10 cellular contexts compared by ENCODE assay signal in the genomic region with DNA sequence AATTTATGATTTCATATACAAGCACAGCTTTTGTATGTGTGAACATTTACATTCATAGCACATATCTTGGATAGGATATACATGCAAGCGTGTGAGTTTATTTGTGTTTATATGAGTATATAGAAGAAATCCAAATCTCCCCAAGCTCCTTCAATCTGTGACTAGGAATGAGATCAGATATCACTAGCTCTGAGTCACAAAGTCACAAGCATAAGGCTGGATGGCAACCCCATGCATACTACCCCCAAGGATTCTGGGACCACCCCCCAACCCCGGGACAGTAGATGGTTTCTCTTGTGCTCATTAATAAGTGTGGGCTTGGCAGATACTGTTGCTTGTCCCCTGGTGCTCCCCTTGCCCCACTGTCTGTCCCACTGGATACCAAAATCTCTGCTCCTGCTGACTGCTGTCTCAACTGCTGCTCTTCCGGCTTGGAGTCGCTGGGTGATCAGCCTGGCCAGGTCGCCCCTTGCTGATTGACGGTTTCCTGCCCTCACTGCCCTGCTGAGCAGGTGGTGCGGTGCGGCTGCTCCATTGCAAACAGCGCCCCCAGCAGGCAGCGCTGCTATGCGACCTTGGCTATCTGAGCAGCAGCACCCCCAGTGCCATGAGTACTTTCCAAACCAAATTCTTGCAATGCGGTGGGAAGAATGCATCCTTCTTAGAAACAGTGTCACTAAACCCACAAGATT.
DNase-seq lines count a peak whose midpoint lies in the region; ATAC-seq, FAIRE-seq and TF ChIP-seq lines count a peak whose summit lies in the region.
"Had no signal": no experiment of that assay in that cellular context is flagged by ENCODE, and none has a peak within 500 bp of the region (broad histone marks: within the 10 kb centered on the region; RNA-seq: fewer than 3 reads in every experiment).

No MANE protein-coding gene starts in this region.

- peak overlapping the region; percentile 54 for H3K27ac Mint-ChIP-seq in activated B cell treated with CpG ODN at 0.5 μM for 24 hours
- H3K27ac Mint-ChIP-seq: activated naive CD4-positive, alpha-beta T cell treated with anti-CD3 and anti-CD28 coated beads, Interleukin-2, amount 50 U/mL, for 24 hours had no signal

- intact Hi-C loops in activated B cell treated with CpG ODN at 0.5 μM for 24 hours (cut with micrococcal nuclease) (loop anchor here (5.0 kb wide), 1 partner anchor 185 kb away; no protein-coding TSS in a partner anchor), kidney (cut with DNase I) (no loop called here), prostate gland (cut with DNase I) (no loop called here)

- ATAC-seq in activated B cell treated with CpG ODN at 0.5 μM for 24 hours (ENCODE audit: low read depth) (peak; percentile 67), HG02973 (IDR thresholded peaks at IDR 0.05; ENCODE audit: unreplicated experiment) (no peak)

- no peaks in the 10 kb centered on the region for H3K27me3 ChIP-seq in prostate gland (replicated peaks; ENCODE audit: insufficient read depth)

- no peaks in the 10 kb centered on the region for H3K36me3 ChIP-seq in kidney (ENCODE audit: control insufficient read depth in 1 of 2, insufficient read depth in 2 of 2, low read length in 2 of 2)
- H3K36me3 ChIP-seq in prostate gland: no peaks in the 10 kb centered on the region
- H3K36me3 ChIP-seq: left ventricle myocardium inferior had no signal

- TF ChIP-seq CTCF in GM20000 (IDR thresholded peaks at IDR 0.05; ENCODE audit: extremely low read depth, missing control alignments) (peak; percentile 35), activated B cell treated with CpG ODN at 0.5 μM for 24 hours (IDR thresholded peaks at IDR 0.05) (no peak), kidney (IDR thresholded peaks at IDR 0.05; ENCODE audit: borderline replicate concordance, extremely low read depth, insufficient read depth) (peak; percentile 32), prostate gland (IDR thresholded peaks at IDR 0.05) (no peak)

- no peaks in the 10 kb centered on the region for H3K27me3 Mint-ChIP-seq in activated B cell treated with CpG ODN at 0.5 μM for 24 hours

- CTCF ChIA-PET in activated B cell treated with CpG ODN at 0.5 μM for 24 hours (lab: Charles Lee): interaction anchor here (1.5 kb wide), 1 partner anchor 93 kb away, joined by 3 read pairs; no protein-coding TSS in a partner anchor

- H3K4me3 Mint-ChIP-seq in activated B cell treated with CpG ODN at 0.5 μM for 24 hours: peak overlapping the region; percentile 44
- H3K4me3 Mint-ChIP-seq: activated naive CD4-positive, alpha-beta T cell treated with anti-CD3 and anti-CD28 coated beads, Interleukin-2, amount 50 U/mL, for 24 hours had no signal

- no peak overlapping the region for H3K9ac ChIP-seq in kidney (ENCODE audit: low read length in 2 of 2)

- H3K4me1 Mint-ChIP-seq in activated B cell treated with CpG ODN at 0.5 μM for 24 hours: peaks cover 25% of the 10 kb centered on the region
- H3K4me1 Mint-ChIP-seq: activated naive CD4-positive, alpha-beta T cell treated with anti-CD3 and anti-CD28 coated beads, Interleukin-2, amount 50 U/mL, for 24 hours had no signal

- 43% methylated on average over 12 of the region's 12 CpGs for WGBS in prostate gland

- H3K4me3 ChIP-seq in kidney (ENCODE audit: low read length in 2 of 2) (no peak overlapping the region), prostate gland (no peak overlapping the region)
- H3K4me3 ChIP-seq: left ventricle myocardium inferior had no signal

- FAIRE-seq in kidney (lab: Jason Lieb, UNC): no peak

- DNase-seq in AG08395 (ENCODE audit: low spot score) (peak; percentile 34), GM20000 (ENCODE audit: low spot score) (peak; percentile 54), activated B cell treated with CpG ODN at 0.5 μM for 24 hours (peak; percentile 30), kidney (no peak), cerebellar nuclear complex (lab: John Stamatoyannopoulos, UW) (no peak), prostate gland (ENCODE audit: low spot score) (no peak)
- no peak for DNase-seq in activated CD4-positive, alpha-beta T cell treated with anti-CD3 and anti-CD28 coated beads for 1 hour
- DNase-seq: left ventricle myocardium inferior had no signal

- TF ChIP-seq POLR2A in prostate gland (IDR thresholded peaks at IDR 0.05): no peak

- POLR2A ChIA-PET in activated B cell treated with CpG ODN at 0.5 μM for 24 hours (lab: Charles Lee): interaction anchor here (0.7 kb wide), 1 partner anchor 132 kb away, joined by 5 read pairs; no protein-coding TSS in a partner anchor

- H3K27ac ChIP-seq in kidney (ENCODE audit: low read depth in 2 of 2, low read length in 2 of 2) (no peak overlapping the region), prostate gland (no peak overlapping the region)
- H3K27ac ChIP-seq: left ventricle myocardium inferior had no signal

- no peaks in the 10 kb centered on the region for H3K9me3 Mint-ChIP-seq in activated B cell treated with CpG ODN at 0.5 μM for 24 hours
- H3K9me3 Mint-ChIP-seq: activated naive CD4-positive, alpha-beta T cell treated with anti-CD3 and anti-CD28 coated beads, Interleukin-2, amount 50 U/mL, for 24 hours had no signal

- no peaks in the 10 kb centered on the region for H3K36me3 Mint-ChIP-seq in activated B cell treated with CpG ODN at 0.5 μM for 24 hours (ENCODE audit: low read depth)
- H3K36me3 Mint-ChIP-seq: activated naive CD4-positive, alpha-beta T cell treated with anti-CD3 and anti-CD28 coated beads, Interleukin-2, amount 50 U/mL, for 24 hours had no signal

- H3K4me1 ChIP-seq in kidney (ENCODE audit: control insufficient read depth in 1 of 2, insufficient read depth in 1 of 2, low read depth in 1 of 2, low read length in 2 of 2) (peaks cover 0 to 3% of the 10 kb centered on the region in 2 donors), prostate gland (replicated peaks) (no peaks in the 10 kb centered on the region)

- H3K9me3 ChIP-seq in kidney (ENCODE audit: control insufficient read depth in 1 of 2, low read length in 2 of 2) (no peaks in the 10 kb centered on the region), prostate gland (no peaks in the 10 kb centered on the region)
- H3K9me3 ChIP-seq: left ventricle myocardium inferior had no signal

Comparison
In these comparisons a context has a peak if more than half of its experiments do, and no peak if none do; other contexts are left out.
1. DNase-seq: peak in AG08395 (single experiment), GM20000 (single experiment) and activated B cell treated with CpG ODN at 0.5 μM for 24 hours (single experiment); none in kidney (single experiment), cerebellar nuclear complex (0 of 2), prostate gland (single experiment) and activated CD4-positive, alpha-beta T cell treated with anti-CD3 and anti-CD28 coated beads for 1 hour (single experiment).
2. CTCF ChIP-seq: peak in GM20000 (single experiment) and kidney (single experiment); none in activated B cell treated with CpG ODN at 0.5 μM for 24 hours (single experiment) and prostate gland (0 of 4).